24 cellular contexts compared by ENCODE assay signal in the genomic region with DNA sequence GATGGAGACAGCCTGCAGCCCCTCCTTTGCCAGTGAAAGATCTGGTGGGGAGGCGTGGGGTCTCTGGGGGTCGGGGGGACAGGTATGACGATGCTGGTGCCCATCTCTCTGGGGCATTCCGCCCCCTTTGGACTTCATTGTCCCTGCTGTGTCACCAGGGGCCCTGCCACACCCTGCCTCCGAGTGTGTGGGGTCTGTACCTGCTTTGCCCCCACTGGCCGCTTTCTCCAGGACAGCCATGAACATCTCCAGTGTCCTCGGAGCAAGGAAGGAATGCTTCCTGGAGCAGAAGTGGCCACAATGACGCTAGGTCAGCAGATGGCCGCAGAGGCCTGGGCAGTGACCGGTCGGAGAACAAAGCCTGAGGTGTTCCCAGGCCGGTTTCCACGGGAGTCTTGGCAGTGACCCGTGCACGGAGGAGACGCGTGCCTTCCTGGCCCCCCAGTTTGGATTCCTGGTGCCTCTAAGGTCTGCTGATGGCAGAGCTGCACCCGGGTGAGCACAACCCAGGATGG.
"Had no signal": no experiment of that assay in that cellular context is flagged by ENCODE, and none has a peak within 500 bp of the region (broad histone marks: within the 10 kb centered on the region; RNA-seq: fewer than 3 reads in every experiment).

No MANE protein-coding gene starts in this region.

- H3K9me3 ChIP-seq: colonic mucosa, mucosa of descending colon, ovary, upper lobe of left lung, uterus had no signal

- H3K9me3 Mint-ChIP-seq: endodermal cell; natural killer cell; neural crest cell; stimulated activated memory B cell treated with anti-CD40 and anti-IgM and Interleukin-4, amounts not matched to agents 10 μg/mL and 1 μg/mL and 100 μg/mL, for 72 hours; stimulated activated naive CD8-positive, alpha-beta T cell treated with anti-CD3 and anti-CD28 coated beads, Interleukin-15, Interleukin-2, amounts not matched to agents 100 ng/mL and 50 ng/mL, for 24 hours had no signal

- H3K4me1 ChIP-seq: colonic mucosa, foreskin keratinocyte, upper lobe of left lung, uterus had no signal

- H3K36me3 Mint-ChIP-seq: natural killer cell; stimulated activated memory B cell treated with anti-CD40 and anti-IgM and Interleukin-4, amounts not matched to agents 10 μg/mL and 1 μg/mL and 100 μg/mL, for 72 hours had no signal

- H3K36me3 ChIP-seq: colonic mucosa, ovary, upper lobe of left lung, uterus had no signal

- ATAC-seq: foreskin keratinocyte; left ventricle myocardium superior; mucosa of descending colon; natural killer cell; right cardiac atrium; stimulated activated memory B cell treated with anti-CD40 and anti-IgM and Interleukin-4, amounts not matched to agents 10 μg/mL and 1 μg/mL and 100 μg/mL, for 72 hours had no signal

- DNase-seq: cerebellar nuclear complex; colonic mucosa; dermis blood vessel endothelial cell; effector CD4-positive, alpha-beta T cell; endodermal cell; erythroblast; foreskin keratinocyte; left colon; left ventricle myocardium superior; mammary epithelial cell; natural killer cell; nucleus accumbens; stimulated activated CD4-positive, alpha-beta T cell treated with anti-CD3 and anti-CD28 coated beads, Interleukin-15, amount 100 ng/mL, for 24 hours; stimulated activated CD4-positive, alpha-beta T cell treated with anti-CD3 and anti-CD28 coated beads, Interleukin-1b, Interleukin-23, amount 100 ng/mL, for 48 hours; stimulated activated CD4-positive, alpha-beta T cell treated with anti-CD3 and anti-CD28 coated beads, Interleukin-4, amount 100 ng/mL, for 24 hours; uterus had no signal

- H3K27me3 ChIP-seq: colonic mucosa, ovary, upper lobe of left lung, uterus had no signal

- H3K4me3 Mint-ChIP-seq: endodermal cell; natural killer cell; neural crest cell; stimulated activated memory B cell treated with anti-CD40 and anti-IgM and Interleukin-4, amounts not matched to agents 10 μg/mL and 1 μg/mL and 100 μg/mL, for 72 hours; stimulated activated naive CD8-positive, alpha-beta T cell treated with anti-CD3 and anti-CD28 coated beads, Interleukin-15, Interleukin-2, amounts not matched to agents 100 ng/mL and 50 ng/mL, for 24 hours had no signal

- H3K27ac Mint-ChIP-seq: endodermal cell; natural killer cell; progenitor cell of endocrine pancreas; stimulated activated memory B cell treated with anti-CD40 and anti-IgM and Interleukin-4, amounts not matched to agents 10 μg/mL and 1 μg/mL and 100 μg/mL, for 72 hours; stimulated activated naive CD8-positive, alpha-beta T cell treated with anti-CD3 and anti-CD28 coated beads, Interleukin-15, Interleukin-2, amounts not matched to agents 100 ng/mL and 50 ng/mL, for 24 hours had no signal

- H3K27ac ChIP-seq: colonic mucosa, foreskin keratinocyte, ovary, upper lobe of left lung, uterus had no signal

- H3K4me1 Mint-ChIP-seq: endodermal cell; natural killer cell; neural crest cell; stimulated activated memory B cell treated with anti-CD40 and anti-IgM and Interleukin-4, amounts not matched to agents 10 μg/mL and 1 μg/mL and 100 μg/mL, for 72 hours had no signal

- H3K4me3 ChIP-seq: colonic mucosa, mucosa of descending colon, ovary, upper lobe of left lung, uterus had no signal

- H3K27me3 Mint-ChIP-seq: progenitor cell of endocrine pancreas; stimulated activated naive CD8-positive, alpha-beta T cell treated with anti-CD3 and anti-CD28 coated beads, Interleukin-15, Interleukin-2, amounts not matched to agents 100 ng/mL and 50 ng/mL, for 24 hours had no signal
